23 cellular contexts compared by ENCODE assay signal in the genomic region with DNA sequence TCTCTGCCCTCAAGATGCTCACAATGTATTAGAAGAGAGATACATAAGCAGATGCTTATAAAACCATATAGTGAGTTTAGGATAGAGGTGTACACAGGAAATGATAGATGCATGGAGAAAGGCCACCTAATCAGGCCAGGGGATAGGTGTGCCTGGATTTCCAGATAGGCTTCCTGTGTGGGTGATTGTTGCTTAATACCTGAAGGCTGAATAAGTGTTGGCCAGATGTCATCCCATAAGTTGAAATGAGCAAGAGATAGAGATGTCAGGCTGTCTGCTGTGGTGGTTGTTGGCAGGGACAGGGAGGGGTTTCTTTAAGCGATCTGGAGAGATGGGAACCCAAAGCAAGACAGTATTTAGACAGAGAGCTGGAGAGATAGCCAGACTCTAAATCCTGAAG.
"Had no signal": no experiment of that assay in that cellular context is flagged by ENCODE, and none has a peak within 500 bp of the region (broad histone marks: within the 10 kb centered on the region; RNA-seq: fewer than 3 reads in every experiment).

No MANE protein-coding gene starts in this region.

- H3K9me3 ChIP-seq: ascending aorta, body of pancreas had no signal

- H3K4me1 ChIP-seq: body of pancreas had no signal

- DNase-seq: activated CD4-positive, alpha-beta T cell treated with anti-CD3 and anti-CD28 coated beads for 48 hours; activated CD4-positive, alpha-beta T cell treated with anti-CD3 and anti-CD28 coated beads, Interleukin-2, amount 50 U/mL, for 4 hours; activated CD4-positive, CD25-positive, alpha-beta regulatory T cell treated with anti-CD3 and anti-CD28 coated beads, Interleukin-2, amount 50 U/mL, for 72 hours; activated CD8-positive, alpha-beta memory T cell treated with anti-CD3 and anti-CD28 coated beads, Interleukin-2, amount 50 U/mL, for 48 hours; activated CD8-positive, alpha-beta T cell treated with anti-CD3 and anti-CD28 coated beads, Interleukin-2, amount 10 ng/mL, durations not matched to agents 7 days and 5 days; activated naive CD4-positive, alpha-beta T cell treated with anti-CD3 and anti-CD28 coated beads, Interleukin-2, amount 50 U/mL, for 16 hours; activated T-cell treated with anti-CD3 and anti-CD28 coated beads, Interleukin-2, amount 50 U/mL, for 1 hour; amniotic stem cell; body of pancreas; cerebellar nuclear complex; Kasumi-1; KBM-7; NCI-H1048; NCI-H1417; NCI-H1930; NCI-H2171; NCI-H510A treated with DMSO at 0.1 percent for 48 hours; NCI-H69; SIG-M5; T-helper 17 cell; T-helper 9 cell had no signal

- ATAC-seq: activated CD8-positive, alpha-beta T cell treated with anti-CD3 and anti-CD28 coated beads, Interleukin-2, amount 10 ng/mL, durations not matched to agents 7 days and 5 days; body of pancreas; T-helper 17 cell; WTC11 had no signal

- H3K27ac ChIP-seq: ascending aorta, body of pancreas had no signal

- H3K27me3 ChIP-seq: ascending aorta, body of pancreas had no signal

- H3K36me3 ChIP-seq: ascending aorta had no signal

- H3K4me3 ChIP-seq: ascending aorta, body of pancreas had no signal
